Comparison of ENCODE assay signal across 20 cellular contexts in the genomic region with DNA sequence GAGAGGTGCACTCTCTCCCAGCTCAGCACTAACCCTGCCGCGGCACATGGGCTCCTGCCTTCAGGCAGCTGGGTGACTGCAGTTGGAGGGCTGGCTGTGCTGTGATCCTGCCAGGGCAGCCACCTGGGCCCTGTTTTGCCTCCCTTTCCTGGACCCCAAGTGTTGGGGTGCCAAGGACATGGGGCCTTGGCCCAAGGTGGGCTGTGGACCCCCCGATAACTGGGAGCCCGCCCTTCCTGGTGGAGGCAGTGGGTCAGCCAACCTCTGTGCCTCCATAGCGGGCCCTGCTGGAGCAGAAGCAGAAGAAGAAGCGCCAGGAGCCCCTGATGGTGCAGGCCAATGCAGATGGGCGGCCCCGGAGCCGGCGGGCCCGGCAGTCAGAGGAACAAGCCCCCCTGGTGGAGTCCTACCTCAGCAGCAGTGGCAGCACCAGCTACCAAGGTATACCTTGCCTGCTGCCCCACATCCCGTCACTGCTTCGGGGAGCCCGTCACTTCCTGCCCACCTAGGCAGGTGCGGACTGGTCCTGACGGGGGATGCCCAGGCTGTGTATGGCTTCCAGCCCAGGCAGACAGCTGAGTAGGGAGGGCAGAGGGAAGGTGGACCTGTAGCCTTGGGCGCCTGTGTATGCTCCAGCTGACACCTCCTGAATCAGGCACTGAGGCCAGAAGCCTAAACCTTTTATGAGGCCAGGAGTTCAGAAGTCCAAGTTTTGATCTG. TPM values are rescaled to one million over a fixed set of nuclear protein-coding genes. Genes with fewer than 3 reads are reported as not detected.
DNase-seq lines count a peak whose midpoint lies in the region; ATAC-seq, FAIRE-seq and TF ChIP-seq lines count a peak whose summit lies in the region.
"Had no signal": no experiment of that assay in that cellular context is flagged by ENCODE, and none has a peak within 500 bp of the region (broad histone marks: within the 10 kb centered on the region; RNA-seq: fewer than 3 reads in every experiment).

No MANE protein-coding gene starts in this region.

- H3K36me3 ChIP-seq in endodermal cell (ENCODE audit: control insufficient read depth, insufficient read depth, low read length) (peaks cover 3% of the 10 kb centered on the region), stomach (peaks cover 0 to 9% (median 0%) of the 10 kb centered on the region in 4 donors), kidney (ENCODE audit: control insufficient read depth in 1 of 2, insufficient read depth in 2 of 2, low read length in 2 of 2) (peaks cover 0 to 2% of the 10 kb centered on the region in 2 donors)
- H3K36me3 ChIP-seq: Peyer's patch had no signal

- H3K27me3 ChIP-seq in endodermal cell (ENCODE audit: control insufficient read depth, insufficient read depth, low read length, poor library complexity, severe bottlenecking) (no peaks in the 10 kb centered on the region), stomach (no peaks in the 10 kb centered on the region)
- H3K27me3 ChIP-seq: MG63, Peyer's patch had no signal

- CTCF ChIA-PET in activated CD4-positive, alpha-beta T cell treated with anti-CD3 and anti-CD28 coated beads for 36 hours (lab: Charles Lee), result interaction anchor here (0.6 to 8.3 kb wide), 10 partner anchors 9 to 618 kb away, joined by 3 to 56 read pairs (median 4); partner anchors contain the start of gene EIF3F

- H3K27ac Mint-ChIP-seq in endodermal cell, result no peak overlapping the region
- H3K27ac Mint-ChIP-seq in stimulated activated naive CD8-positive, alpha-beta T cell treated with anti-CD3 and anti-CD28 coated beads, Interleukin-15, amount 100 ng/mL, for 72 hours, result no peak overlapping the region
- no peak overlapping the region for H3K27ac Mint-ChIP-seq in activated CD4-positive, alpha-beta T cell treated with anti-CD3 and anti-CD28 coated beads for 36 hours
- H3K27ac Mint-ChIP-seq: CD4-positive, CD25-positive, alpha-beta regulatory T cell had no signal

- H3K9me3 ChIP-seq in endodermal cell (ENCODE audit: control insufficient read depth, low read length), result no peaks in the 10 kb centered on the region
- H3K9me3 ChIP-seq in stomach, result no peaks in the 10 kb centered on the region
- no peaks in the 10 kb centered on the region for H3K9me3 ChIP-seq in kidney (ENCODE audit: control insufficient read depth in 1 of 2, low read length in 2 of 2)
- H3K9me3 ChIP-seq: MG63, Peyer's patch had no signal

- no peak for FAIRE-seq in kidney (lab: Jason Lieb, UNC)
- FAIRE-seq: D721Med, HTR-8/SVneo, K562 had no signal

- H3K4me1 ChIP-seq in endodermal cell (ENCODE audit: control insufficient read depth, insufficient read depth, low read length) (no peaks in the 10 kb centered on the region), stomach (peaks cover 0 to 9% (median 7%) of the 10 kb centered on the region in 4 donors), kidney (ENCODE audit: control insufficient read depth in 1 of 2, insufficient read depth in 1 of 2, low read depth in 1 of 2, low read length in 2 of 2) (peaks cover 15 to 17% of the 10 kb centered on the region in 2 donors)
- H3K4me1 ChIP-seq: Peyer's patch had no signal

- no peak overlapping the region for H3K4me3 ChIP-seq in endodermal cell (ENCODE audit: low read length)
- H3K4me3 ChIP-seq in stomach, result no peak overlapping the region
- no peak overlapping the region for H3K4me3 ChIP-seq in kidney (ENCODE audit: low read length in 2 of 2)
- H3K4me3 ChIP-seq: GM23248, K562, MG63, Peyer's patch, SK-N-MC had no signal

- 94 to 98% methylated on average over 6 to 17 of the region's 17 CpGs for whole genome bisulfite sequencing in endodermal cell (ENCODE audit: insufficient coverage in 1 of 2, insufficient read length in 1 of 2), 2 experiments
- WGBS in stomach, 5 donors, result 85 to 100% (median 91%) methylated on average over 2 to 17 of the region's 17 CpGs

- H3K27ac ChIP-seq in endodermal cell (ENCODE audit: low read depth, low read length) (no peak overlapping the region), stomach (no peak overlapping the region), kidney (ENCODE audit: low read depth in 2 of 2, low read length in 2 of 2) (no peak overlapping the region)
- H3K27ac ChIP-seq: GM23248, Peyer's patch, SK-N-MC had no signal

- peaks cover 14% of the 10 kb centered on the region for H3K4me1 Mint-ChIP-seq in endodermal cell
- peaks cover 5% of the 10 kb centered on the region for H3K4me1 Mint-ChIP-seq in stimulated activated naive CD8-positive, alpha-beta T cell treated with anti-CD3 and anti-CD28 coated beads, Interleukin-15, amount 100 ng/mL, for 72 hours
- no peaks in the 10 kb centered on the region for H3K4me1 Mint-ChIP-seq in activated CD4-positive, alpha-beta T cell treated with anti-CD3 and anti-CD28 coated beads for 36 hours

- intact Hi-C loops in left ventricle myocardium superior (cut with micrococcal nuclease) (loop anchor here (5.0 kb wide), 1 partner anchor 83 kb away; no protein-coding TSS in a partner anchor), left cardiac atrium (cut with DNase I) (loop anchor here in 1 of 2 donors (5.0 to 10.0 kb wide), 3 partner anchors 53 to 195 kb away; no protein-coding TSS in a partner anchor), stomach (cut with DNase I; ENCODE audit: low total_unique reads) (no loop called here), kidney (cut with DNase I) (loop anchor here (10.0 kb wide), 1 partner anchor 55 kb away; no protein-coding TSS in a partner anchor)
- intact Hi-C loops in activated CD4-positive, alpha-beta T cell treated with anti-CD3 and anti-CD28 coated beads for 36 hours (cut with DNase I, micrococcal nuclease), result loop anchor here (1.0 to 2.0 kb wide), 3 partner anchors 57 to 84 kb away; no protein-coding TSS in a partner anchor

- peaks cover 5% of the 10 kb centered on the region for H3K36me3 Mint-ChIP-seq in endodermal cell (ENCODE audit: low read depth)
- H3K36me3 Mint-ChIP-seq in activated CD4-positive, alpha-beta T cell treated with anti-CD3 and anti-CD28 coated beads for 36 hours (ENCODE audit: low read depth), result no peaks in the 10 kb centered on the region
- H3K36me3 Mint-ChIP-seq: CD4-positive, CD25-positive, alpha-beta regulatory T cell had no signal

- no peak overlapping the region for H3K4me3 Mint-ChIP-seq in endodermal cell
- no peak overlapping the region for H3K4me3 Mint-ChIP-seq in stimulated activated naive CD8-positive, alpha-beta T cell treated with anti-CD3 and anti-CD28 coated beads, Interleukin-15, amount 100 ng/mL, for 72 hours
- H3K4me3 Mint-ChIP-seq in activated CD4-positive, alpha-beta T cell treated with anti-CD3 and anti-CD28 coated beads for 36 hours, result no peak overlapping the region
- H3K4me3 Mint-ChIP-seq: CD4-positive, CD25-positive, alpha-beta regulatory T cell had no signal

- no peak overlapping the region for H3K9ac ChIP-seq in endodermal cell (ENCODE audit: extremely low read depth, low read length, poor library complexity, severe bottlenecking)
- no peak overlapping the region for H3K9ac ChIP-seq in kidney (ENCODE audit: low read length in 2 of 2)
- H3K9ac ChIP-seq: GM23248 had no signal

- TF ChIP-seq EP300 in stomach (IDR thresholded peaks at IDR 0.05), result no peak

- H3K27me3 Mint-ChIP-seq in endodermal cell (ENCODE audit: insufficient read depth), result no peaks in the 10 kb centered on the region
- peaks cover 13% of the 10 kb centered on the region for H3K27me3 Mint-ChIP-seq in stimulated activated naive CD8-positive, alpha-beta T cell treated with anti-CD3 and anti-CD28 coated beads, Interleukin-15, amount 100 ng/mL, for 72 hours
- peaks cover 8% of the 10 kb centered on the region for H3K27me3 Mint-ChIP-seq in activated CD4-positive, alpha-beta T cell treated with anti-CD3 and anti-CD28 coated beads for 36 hours

- no peak for TF ChIP-seq CTCF in endodermal cell (conservative IDR thresholded peaks at IDR 0.05)
- no peak for TF ChIP-seq CTCF in stomach (IDR thresholded peaks at IDR 0.05)
- TF ChIP-seq CTCF in kidney (IDR thresholded peaks at IDR 0.05; ENCODE audit: borderline replicate concordance, extremely low read depth, insufficient read depth), result no peak

- no peaks in the 10 kb centered on the region for H3K9me3 Mint-ChIP-seq in endodermal cell
- H3K9me3 Mint-ChIP-seq in stimulated activated naive CD8-positive, alpha-beta T cell treated with anti-CD3 and anti-CD28 coated beads, Interleukin-15, amount 100 ng/mL, for 72 hours, result no peaks in the 10 kb centered on the region
- H3K9me3 Mint-ChIP-seq in activated CD4-positive, alpha-beta T cell treated with anti-CD3 and anti-CD28 coated beads for 36 hours (ENCODE audit: low read depth), result no peaks in the 10 kb centered on the region
- H3K9me3 Mint-ChIP-seq: CD4-positive, CD25-positive, alpha-beta regulatory T cell had no signal

- ATAC-seq in left ventricle myocardium superior, result peak; percentile 2
- ATAC-seq in left cardiac atrium, result no peak
- ATAC-seq in stimulated activated naive CD8-positive, alpha-beta T cell treated with anti-CD3 and anti-CD28 coated beads, Interleukin-15, amount 100 ng/mL, for 72 hours, result no peak
- no peak for ATAC-seq in activated CD4-positive, alpha-beta T cell treated with anti-CD3 and anti-CD28 coated beads for 36 hours

- POLR2A ChIA-PET in activated CD4-positive, alpha-beta T cell treated with anti-CD3 and anti-CD28 coated beads for 36 hours (lab: Charles Lee), result no interaction called here

- no peak for TF ChIP-seq POLR2A in stomach (IDR thresholded peaks at IDR 0.05)

- DNase-seq in left ventricle myocardium superior, result no peak
- DNase-seq in left cardiac atrium, result no peak
- DNase-seq in endodermal cell, result peak; percentile 62
- DNase-seq in mesenteric fat pad (ENCODE audit: low spot score), result peak; percentile 78
- DNase-seq in stimulated activated naive CD8-positive, alpha-beta T cell treated with anti-CD3 and anti-CD28 coated beads, Interleukin-15, amount 100 ng/mL, for 72 hours, result no peak
- no peak for DNase-seq in stomach
- DNase-seq in activated CD4-positive, alpha-beta T cell treated with anti-CD3 and anti-CD28 coated beads for 36 hours, result no peak
- no peak for DNase-seq in kidney
- DNase-seq: 8988T, HCEC 1CT, MG63, NCI-H510A, SIG-M5 had no signal

RNA-seq across cellular contexts. Expression of gene TUB, which starts 8.9 kb away (rescaled TPM):
- total RNA-seq in left ventricle myocardium superior (22.3 TPM), left cardiac atrium (10 to 100 TPM; 11.6 to 13.1 TPM), endodermal cell (10 to 100 TPM; 15.8 to 29.9 TPM), mesenteric fat pad (5.9 TPM), stomach (10 to 100 TPM in 1 of 5 donors, 1 to 10 TPM in 1, under 1 TPM in 2, not detected in 1; under 0.01 to 12.1 (median 2.4) TPM), kidney (6.8 TPM)
- 21.7 TPM for polyA plus RNA-seq in endodermal cell (2013, experiment 1 of 2)
- polyA plus RNA-seq in endodermal cell (2013, experiment 2 of 2), result 20.4 TPM
- polyA plus RNA-seq in stomach (1 to 10 TPM in 2 of 3 donors, under 1 TPM in 1; 0.83 to 2.1 (median 1.4) TPM), kidney (ENCODE audit: insufficient read depth, low read depth, low replicate concordance) (5.9 TPM)
- total RNA-seq in activated CD4-positive, alpha-beta T cell treated with anti-CD3 and anti-CD28 coated beads for 36 hours, result under 1 TPM; 0.33 to 0.48 TPM
- total RNA-seq: K562 had no signal
- polyA plus RNA-seq: K562 had no signal

Comparison
In these comparisons a context has a peak if more than half of its experiments do, and no peak if none do; other contexts are left out.
1. DNase-seq: peak in endodermal cell (single experiment) and mesenteric fat pad (single experiment); none in left ventricle myocardium superior (single experiment), left cardiac atrium (single experiment), stimulated activated naive CD8-positive, alpha-beta T cell treated with anti-CD3 and anti-CD28 coated beads, Interleukin-15, amount 100 ng/mL, for 72 hours (0 of 2), stomach (single experiment), activated CD4-positive, alpha-beta T cell treated with anti-CD3 and anti-CD28 coated beads for 36 hours (single experiment) and kidney (single experiment).